Comparison of ENCODE assay signal across 13 cellular contexts in the genomic region with DNA sequence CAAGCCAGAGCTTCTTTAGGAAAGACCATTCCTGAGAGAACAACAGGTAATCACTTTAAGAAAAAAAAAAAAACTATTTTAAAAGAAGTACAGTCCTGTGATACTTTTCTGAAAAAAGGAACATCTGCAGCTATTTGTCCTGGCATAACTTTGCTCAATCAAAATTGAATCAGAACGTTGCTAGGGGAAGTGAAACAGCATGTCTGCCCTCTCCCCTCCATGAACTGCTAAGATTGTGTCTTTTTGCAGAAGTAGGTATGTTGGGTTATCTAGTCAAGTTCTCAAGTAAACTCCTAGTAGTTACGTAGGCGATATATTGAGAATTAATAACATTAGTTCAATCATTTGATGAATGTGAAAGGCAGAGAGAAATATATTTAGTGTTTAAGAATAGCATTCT.
DNase-seq lines count a peak whose midpoint lies in the region; ATAC-seq and TF ChIP-seq lines count a peak whose summit lies in the region.
"Had no signal": no experiment of that assay in that cellular context is flagged by ENCODE, and none has a peak within 500 bp of the region (broad histone marks: within the 10 kb centered on the region; RNA-seq: fewer than 3 reads in every experiment).

No MANE protein-coding gene starts in this region.

- H2AFZ ChIP-seq in OCI-LY7 (ENCODE audit: low read length): peak overlapping the region; percentile 85; the same call in 1 of the 2 replicates

- BruUV-seq in OCI-LY7 (replicated peaks; lab: Mats Ljungman, UMichigan): no TSS peak

- H3K27ac ChIP-seq in OCI-LY7 (ENCODE audit: low read depth, low read length, poor library complexity, severe bottlenecking): peak overlapping the region; percentile 78
- H3K27ac ChIP-seq: neutrophil had no signal

- TF ChIP-seq CTCF in OCI-LY7 (conservative IDR thresholded peaks at IDR 0.05; ENCODE audit: low read length): no peak

- no peaks in the 10 kb centered on the region for H3K79me2 ChIP-seq in OCI-LY7 (ENCODE audit: insufficient read depth, low read depth, low read length)

- CTCF ChIA-PET in OCI-LY7 (lab: Charles Lee; ENCODE audit: unreplicated experiment): no interaction called here

- H3K9me3 Mint-ChIP-seq in stimulated activated naive B cell treated with anti-CD40 and anti-IgM and Interleukin-4, amounts not matched to agents 10 μg/mL and 1 μg/mL and 100 μg/mL, for 72 hours: no peaks in the 10 kb centered on the region
- H3K9me3 Mint-ChIP-seq: T-helper 2 cell treated with Interferon-gamma antibody and Interleukin-4, amounts not matched to agents 5 μg/mL and 100 μg/mL, for 36 hours had no signal

- H4K20me1 ChIP-seq in OCI-LY7 (ENCODE audit: insufficient read depth, low read length): no peaks in the 10 kb centered on the region

- peaks cover 68% of the 10 kb centered on the region for H3K4me1 ChIP-seq in OCI-LY7 (ENCODE audit: insufficient read depth, low read length, poor library complexity, severe bottlenecking)

- POLR2A ChIA-PET in OCI-LY7 (lab: Charles Lee): interaction anchor here (0.6 to 2.7 kb wide), 9 partner anchors 15 to 1906 kb away, joined by 3 to 11 read pairs (median 3); no protein-coding TSS in a partner anchor

- no peaks in the 10 kb centered on the region for H3K9me2 ChIP-seq in OCI-LY7 (ENCODE audit: insufficient read depth, low read length)

- intact Hi-C loops in OCI-LY7 (cut with micrococcal nuclease; ENCODE audit: unreplicated experiment): loop anchor here (2.0 to 10.0 kb wide), 3 partner anchors 254 to 838 kb away; no protein-coding TSS in a partner anchor

- ATAC-seq in GM18861 (IDR thresholded peaks at IDR 0.05; ENCODE audit: unreplicated experiment) (peak; percentile 56), HG03103 (IDR thresholded peaks at IDR 0.05; ENCODE audit: low read depth, unreplicated experiment) (peak; percentile 94)
- ATAC-seq in stimulated activated naive B cell treated with anti-CD40 and anti-IgM and Interleukin-4, amounts not matched to agents 10 μg/mL and 1 μg/mL and 100 μg/mL, for 72 hours (replicated peaks): peak; percentile 71 to 88
- ATAC-seq: activated T-helper 17 cell treated with anti-CD3 and anti-CD28 coated beads, Interleukin-2, amount 50 U/mL, for 72 hours had no signal

- no peak overlapping the region for H3K4me3 Mint-ChIP-seq in stimulated activated naive B cell treated with anti-CD40 and anti-IgM and Interleukin-4, amounts not matched to agents 10 μg/mL and 1 μg/mL and 100 μg/mL, for 72 hours
- H3K4me3 Mint-ChIP-seq: activated T-helper 17 cell treated with anti-CD3 and anti-CD28 coated beads, Interleukin-2, amount 50 U/mL, for 72 hours; T-helper 2 cell treated with Interferon-gamma antibody and Interleukin-4, amounts not matched to agents 5 μg/mL and 100 μg/mL, for 36 hours had no signal

- H3K9me3 ChIP-seq in OCI-LY7 (ENCODE audit: low read length): no peaks in the 10 kb centered on the region
- H3K9me3 ChIP-seq: MG63, neutrophil had no signal

- H3K27me3 Mint-ChIP-seq in stimulated activated naive B cell treated with anti-CD40 and anti-IgM and Interleukin-4, amounts not matched to agents 10 μg/mL and 1 μg/mL and 100 μg/mL, for 72 hours: no peaks in the 10 kb centered on the region
- H3K27me3 Mint-ChIP-seq: activated T-helper 17 cell treated with anti-CD3 and anti-CD28 coated beads, Interleukin-2, amount 50 U/mL, for 72 hours had no signal

- H3K36me3 ChIP-seq in OCI-LY7 (ENCODE audit: insufficient read depth, low read length): no peaks in the 10 kb centered on the region
- H3K36me3 ChIP-seq: MG63, neutrophil had no signal

- no peaks in the 10 kb centered on the region for H3K36me3 Mint-ChIP-seq in stimulated activated naive B cell treated with anti-CD40 and anti-IgM and Interleukin-4, amounts not matched to agents 10 μg/mL and 1 μg/mL and 100 μg/mL, for 72 hours

- H3K4me1 Mint-ChIP-seq in stimulated activated naive B cell treated with anti-CD40 and anti-IgM and Interleukin-4, amounts not matched to agents 10 μg/mL and 1 μg/mL and 100 μg/mL, for 72 hours: no peaks in the 10 kb centered on the region
- H3K4me1 Mint-ChIP-seq: activated T-helper 17 cell treated with anti-CD3 and anti-CD28 coated beads, Interleukin-2, amount 50 U/mL, for 72 hours had no signal

- no peak overlapping the region for H3K27ac Mint-ChIP-seq in stimulated activated naive B cell treated with anti-CD40 and anti-IgM and Interleukin-4, amounts not matched to agents 10 μg/mL and 1 μg/mL and 100 μg/mL, for 72 hours
- H3K27ac Mint-ChIP-seq: activated T-helper 17 cell treated with anti-CD3 and anti-CD28 coated beads, Interleukin-2, amount 50 U/mL, for 72 hours; T-helper 2 cell treated with Interferon-gamma antibody and Interleukin-4, amounts not matched to agents 5 μg/mL and 100 μg/mL, for 36 hours had no signal

- DNase-seq in OCI-LY7 (ENCODE audit: low spot score) (peak; percentile 80), COR-L47 (lab: John Stamatoyannopoulos, UW) (no peak), NCI-H1417 (lab: John Stamatoyannopoulos, UW) (no peak), NCI-H2227 (lab: John Stamatoyannopoulos, UW; ENCODE audit: unreplicated experiment) (no peak)
- DNase-seq in stimulated activated naive B cell treated with anti-CD40 and anti-IgM and Interleukin-4, amounts not matched to agents 10 μg/mL and 1 μg/mL and 100 μg/mL, for 72 hours: no peak
- DNase-seq: aorta, mammary epithelial cell, MG63 had no signal

- peak overlapping the region; percentile 27 for H3K4me3 ChIP-seq in OCI-LY7 (ENCODE audit: low read depth, low read length, poor library complexity, severe bottlenecking)
- H3K4me3 ChIP-seq: MG63 had no signal

- H3K4me2 ChIP-seq in OCI-LY7 (ENCODE audit: low read length): peak overlapping the region; percentile 59
